8 cellular contexts compared by ENCODE assay signal in genomic region chr20:31605031-31605901, GRCh38. TPM values are rescaled to one million over a fixed set of nuclear protein-coding genes. Genes with fewer than 3 reads are reported as not detected.
DNase-seq lines count a peak whose midpoint lies in the region; ATAC-seq, FAIRE-seq and TF ChIP-seq lines count a peak whose summit lies in the region.

Gene ID1 (plus strand): TSS chr20:31605289. CDS start chr20:31605388, 99 bp downstream.

- no peaks in the 10 kb centered on the region for H4K20me1 ChIP-seq in keratinocyte (ENCODE audit: control insufficient read depth, extremely low read depth, insufficient read depth, low read length)

- H3K9me1 ChIP-seq in keratinocyte (ENCODE audit: control insufficient read depth, extremely low read depth, insufficient read depth, low read length) = no peaks in the 10 kb centered on the region

- H3K9ac ChIP-seq in keratinocyte (ENCODE audit: control insufficient read depth, extremely low read depth, insufficient read depth, low read length) = peak within 1 kb of the TSS; percentile 94

- peaks cover 41% of the 10 kb centered on the region for H3K4me1 ChIP-seq in keratinocyte (ENCODE audit: control insufficient read depth, extremely low read depth, insufficient read depth, low read length)

- FAIRE-seq in GM19239 (lab: Jason Lieb, UNC) (peak; percentile 23), keratinocyte (lab: Jason Lieb, UNC) (no peak)

- H3K4me3 ChIP-seq in keratinocyte (ENCODE audit: control insufficient read depth in 2 of 3, extremely low read depth in 1 of 3, insufficient read depth in 2 of 3, low read depth in 1 of 3, low read length in 3 of 3) = peak within 1 kb of the TSS; percentile 83 to 97 (median 96)

- H3K36me3 ChIP-seq in keratinocyte (ENCODE audit: control insufficient read depth in 2 of 2, extremely low read depth in 1 of 2, insufficient read depth in 2 of 2, low read length in 2 of 2) = no peaks in the 10 kb centered on the region

- peak; percentile 73 for ATAC-seq in HG03442 (IDR thresholded peaks at IDR 0.05; ENCODE audit: unreplicated experiment)

- H3K27me3 ChIP-seq in keratinocyte (ENCODE audit: control insufficient read depth, extremely low read depth, insufficient read depth, low read length) = no peaks in the 10 kb centered on the region

- peak within 1 kb of the TSS; percentile 91 for H3K4me2 ChIP-seq in keratinocyte (ENCODE audit: control insufficient read depth, extremely low read depth, insufficient read depth, low read depth, low read length)

- peaks cover 15% of the 10 kb centered on the region for H3K79me2 ChIP-seq in keratinocyte (ENCODE audit: control insufficient read depth, insufficient read depth, low read length)

- peak within 1 kb of the TSS; percentile 77 for H3K27ac ChIP-seq in keratinocyte (ENCODE audit: control insufficient read depth, insufficient read depth, low read length)

- dilution Hi-C loops in keratinocyte (cut with MboI; ENCODE audit: extremely low pct_ligation_motif_present, low sequenced_read_pairs) = no loop called here

- H2AFZ ChIP-seq in keratinocyte (ENCODE audit: control insufficient read depth, low read length) = peak within 1 kb of the TSS; percentile 20

- DNase-seq in AG20443 (ENCODE audit: low spot score) (peak; percentile 94), GM19239 (ENCODE audit: insufficient read length, low spot score) (peak; percentile 95), NCI-H510A (lab: John Stamatoyannopoulos, UW) (peak; percentile 89), cerebellar nuclear complex (lab: John Stamatoyannopoulos, UW) (peak; percentile 41 to 48), keratinocyte (ENCODE audit: low read depth, low spot score) (no peak)
- peak; percentile 84 for DNase-seq in activated CD4-positive, alpha-beta T cell treated with anti-CD3 and anti-CD28 coated beads for 1 hour
- DNase-seq in stimulated activated CD4-positive, alpha-beta T cell treated with anti-CD3 and anti-CD28 coated beads, Interleukin-12 subunit alpha, Interleukin-12 subunit beta, amount 100 ng/mL, for 4 hours = peak; percentile 86

- no peaks in the 10 kb centered on the region for H3K9me3 ChIP-seq in keratinocyte (ENCODE audit: control insufficient read depth, low read depth, low read length)

- TF ChIP-seq CTCF in keratinocyte (optimal IDR thresholded peaks at IDR 0.05 in 1 of 3, IDR thresholded peaks at IDR 0.05 in 1 of 3, conservative IDR thresholded peaks at IDR 0.05 in 1 of 3; ENCODE audit: extremely low read depth in 1 of 3, insufficient read depth in 2 of 3, low read length in 3 of 3) = no peak

RNA-seq across cellular contexts. Expression of gene ID1, which starts in this region (rescaled TPM):
- polyA plus RNA-seq in keratinocyte = 24.4 to 40.8 TPM (median 33.0 TPM) in 3 replicates
- 34.7 TPM for polyA plus RNA-seq in keratinocyte (2011; ENCODE audit: low read depth)
- polyA plus RNA-seq in keratinocyte (2011; cell fraction: cytosol; rRNA removed) = 10.6 and 31.2 TPM in 2 replicates
- 42.7 and 42.9 TPM in 2 replicates for polyA plus RNA-seq in keratinocyte (2011; cell fraction: nucleus; rRNA removed)
- 28.1 and 65.4 TPM in 2 replicates for polyA plus RNA-seq in keratinocyte (2012; ENCODE audit: low replicate concordance)
- 8.9 to 12.6 TPM (median 9.4 TPM) in 3 replicates for polyA minus RNA-seq in keratinocyte
- polyA minus RNA-seq in keratinocyte (2011; cell fraction: cytosol; rRNA and poly(A)+ RNA removed) = 68.7 TPM
- polyA minus RNA-seq in keratinocyte (2011; cell fraction: nucleus; rRNA and poly(A)+ RNA removed) = 23.6 and 35.0 TPM in 2 replicates
